In genomic region chr4:80407246-80407645, GRCh38 we compare ENCODE assay signal across 12 cellular contexts.
A peak's percentile ranks its signal among the peaks of the same experiment; 100 is the strongest.
DNase-seq lines count a peak whose midpoint lies in the region; TF ChIP-seq lines count a peak whose summit lies in the region.
"Had no signal": no experiment of that assay in that cellular context is flagged by ENCODE, and none has a peak within 500 bp of the region (broad histone marks: within the 10 kb centered on the region; RNA-seq: fewer than 3 reads in every experiment).

No MANE protein-coding gene starts in this region.

- DNase-seq in AG09319 (ENCODE audit: extremely low read depth, low read depth) (peak; percentile 61), LHCN-M2 (ENCODE audit: low read depth) (peak; percentile 72), fibroblast of gingiva (ENCODE audit: low read depth) (peak; percentile 88), non-pigmented ciliary epithelial cell (ENCODE audit: low read depth) (peak; percentile 35), NOMO-1 treated with dmso at 0.1 percent for 144 hours (lab: John Stamatoyannopoulos, UW; ENCODE audit: unreplicated experiment) (no peak), RPMI8226 (no peak), inferior parietal cortex (ENCODE audit: extremely low spot score) (no peak)
- no peak for DNase-seq in stimulated activated CD4-positive, alpha-beta T cell treated with anti-CD3 and anti-CD28 coated beads, Interleukin-2, amount 100 ng/mL, for 48 hours
- DNase-seq: MM.1S; mucosa of descending colon; NCI-H2171; stimulated activated CD4-positive, alpha-beta T cell treated with anti-CD3 and anti-CD28 coated beads, Interleukin-1b, Interleukin-23, amount 100 ng/mL, for 48 hours had no signal

- no peak for TF ChIP-seq CTCF in AG09319 (IDR thresholded peaks at IDR 0.05; ENCODE audit: low read depth, low read length)

Comparison
In these comparisons a context has a peak if more than half of its experiments do, and no peak if none do; other contexts are left out.
1. DNase-seq: peak in AG09319 (single experiment), LHCN-M2 (single experiment), fibroblast of gingiva (single experiment) and non-pigmented ciliary epithelial cell (single experiment); none in stimulated activated CD4-positive, alpha-beta T cell treated with anti-CD3 and anti-CD28 coated beads, Interleukin-2, amount 100 ng/mL, for 48 hours (0 of 2), NOMO-1 treated with dmso at 0.1 percent for 144 hours (single experiment), RPMI8226 (single experiment) and inferior parietal cortex (single experiment).